ENCODE assay signal across 15 cellular contexts in the genomic region with DNA sequence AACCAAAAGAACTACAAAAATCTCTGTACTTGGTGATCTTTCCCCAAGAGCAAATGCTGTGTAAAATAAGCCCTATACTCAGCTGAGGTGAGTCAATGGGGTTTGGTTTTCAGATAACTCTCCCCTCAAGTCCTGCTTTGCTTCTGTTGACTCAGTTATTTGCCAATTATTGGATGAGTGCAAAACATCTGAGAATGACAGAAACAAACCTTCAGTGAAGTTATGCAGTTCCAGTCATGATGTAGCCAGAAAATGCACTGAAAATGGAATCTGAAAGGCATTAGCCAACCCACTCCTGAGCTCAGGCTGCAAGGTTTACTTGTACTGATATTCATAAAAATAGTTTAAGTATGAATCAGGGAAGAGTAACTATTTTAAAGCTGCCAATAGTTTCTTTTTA.
DNase-seq lines count a peak whose midpoint lies in the region; ATAC-seq and TF ChIP-seq lines count a peak whose summit lies in the region.
"Had no signal": no experiment of that assay in that cellular context is flagged by ENCODE, and none has a peak within 500 bp of the region (broad histone marks: within the 10 kb centered on the region; RNA-seq: fewer than 3 reads in every experiment).

No MANE protein-coding gene starts in this region.

- H3K27ac ChIP-seq in RWPE1: no peak overlapping the region

- POLR2A ChIA-PET in RWPE1 (lab: Yijun Ruan, JAX; ENCODE audit: low non-redundant PET): no interaction called here

- H3K9me3 Mint-ChIP-seq in activated naive CD8-positive, alpha-beta T cell treated with anti-CD3 and anti-CD28 coated beads, Interleukin-2, amount 50 U/mL, for 24 hours: peaks cover 6% of the 10 kb centered on the region

- H3K4me1 ChIP-seq in skeletal muscle satellite cell (ENCODE audit: control insufficient read depth, insufficient read depth, low read length): peaks cover 14% of the 10 kb centered on the region

- DNase-seq in GM04503 (ENCODE audit: low read depth) (peak; percentile 77), RWPE1 (ENCODE audit: low spot score) (peak; percentile 59), fibroblast of mammary gland (ENCODE audit: low read depth) (peak; percentile 84), NCI-H1092 (lab: John Stamatoyannopoulos, UW) (no peak)
- DNase-seq in activated effector memory CD4-positive, alpha-beta T cell treated with Interleukin-2 at 50 U/mL for 16 hours: no peak
- no peak for DNase-seq in activated naive CD8-positive, alpha-beta T cell treated with anti-CD3 and anti-CD28 coated beads, Interleukin-2, amount 50 U/mL, for 24 hours
- DNase-seq: activated CD4-positive, alpha-beta T cell treated with anti-CD3 and anti-CD28 coated beads for 1 hour; activated T-cell treated with anti-CD3 and anti-CD28 coated beads, Interleukin-2, amount 50 U/mL, for 48 hours; Calu3; NCI-H2171 treated with DMSO at 0.1 percent for 48 hours; occipital lobe; SW 1271 had no signal

- H3K27ac Mint-ChIP-seq in activated naive CD8-positive, alpha-beta T cell treated with anti-CD3 and anti-CD28 coated beads, Interleukin-2, amount 50 U/mL, for 24 hours: no peak overlapping the region
- H3K27ac Mint-ChIP-seq: brain had no signal

- no peak for ATAC-seq in HG03175 (IDR thresholded peaks at IDR 0.05; ENCODE audit: unreplicated experiment)
- ATAC-seq in activated naive CD8-positive, alpha-beta T cell treated with anti-CD3 and anti-CD28 coated beads, Interleukin-2, amount 50 U/mL, for 24 hours: no peak

- H3K27me3 ChIP-seq in skeletal muscle satellite cell (ENCODE audit: control insufficient read depth, insufficient read depth, low read length): no peaks in the 10 kb centered on the region

- CTCF ChIA-PET in RWPE1 (lab: Yijun Ruan, JAX): no interaction called here

- TF ChIP-seq CTCF in RWPE1 (conservative IDR thresholded peaks at IDR 0.05; ENCODE audit: low read depth) (no peak), fibroblast of mammary gland (conservative IDR thresholded peaks at IDR 0.05; ENCODE audit: control insufficient read depth, insufficient read depth, low read depth, low read length) (no peak)

- no peak overlapping the region for H3K9ac ChIP-seq in skeletal muscle satellite cell (ENCODE audit: low read depth, low read length)

- H3K27me3 Mint-ChIP-seq in activated naive CD8-positive, alpha-beta T cell treated with anti-CD3 and anti-CD28 coated beads, Interleukin-2, amount 50 U/mL, for 24 hours: no peaks in the 10 kb centered on the region
- H3K27me3 Mint-ChIP-seq: brain had no signal

- H3K36me3 Mint-ChIP-seq in activated naive CD8-positive, alpha-beta T cell treated with anti-CD3 and anti-CD28 coated beads, Interleukin-2, amount 50 U/mL, for 24 hours (ENCODE audit: low read depth): no peaks in the 10 kb centered on the region

- peak overlapping the region; percentile 23 for H3K4me2 ChIP-seq in skeletal muscle satellite cell (ENCODE audit: low read length)

- no peaks in the 10 kb centered on the region for H3K36me3 ChIP-seq in skeletal muscle satellite cell (ENCODE audit: insufficient read depth, low read length)

- no peaks in the 10 kb centered on the region for H3K4me1 Mint-ChIP-seq in activated naive CD8-positive, alpha-beta T cell treated with anti-CD3 and anti-CD28 coated beads, Interleukin-2, amount 50 U/mL, for 24 hours

- H3K4me3 Mint-ChIP-seq in activated naive CD8-positive, alpha-beta T cell treated with anti-CD3 and anti-CD28 coated beads, Interleukin-2, amount 50 U/mL, for 24 hours: no peak overlapping the region
- H3K4me3 Mint-ChIP-seq: brain had no signal

- H3K4me3 ChIP-seq in fibroblast of mammary gland (ENCODE audit: control insufficient read depth, low read depth, low read length) (no peak overlapping the region), skeletal muscle satellite cell (ENCODE audit: low read length) (no peak overlapping the region)

- H3K9me3 ChIP-seq in skeletal muscle satellite cell (replicated peaks; ENCODE audit: low read length): no peaks in the 10 kb centered on the region

Comparison
In these comparisons a context has a peak if more than half of its experiments do, and no peak if none do; other contexts are left out.
1. DNase-seq: peak in GM04503 (single experiment), RWPE1 (single experiment) and fibroblast of mammary gland (single experiment); none in activated effector memory CD4-positive, alpha-beta T cell treated with Interleukin-2 at 50 U/mL for 16 hours (single experiment), activated naive CD8-positive, alpha-beta T cell treated with anti-CD3 and anti-CD28 coated beads, Interleukin-2, amount 50 U/mL, for 24 hours (single experiment) and NCI-H1092 (single experiment).